Comparison of ENCODE assay signal across 1 cellular context in the genomic region with DNA sequence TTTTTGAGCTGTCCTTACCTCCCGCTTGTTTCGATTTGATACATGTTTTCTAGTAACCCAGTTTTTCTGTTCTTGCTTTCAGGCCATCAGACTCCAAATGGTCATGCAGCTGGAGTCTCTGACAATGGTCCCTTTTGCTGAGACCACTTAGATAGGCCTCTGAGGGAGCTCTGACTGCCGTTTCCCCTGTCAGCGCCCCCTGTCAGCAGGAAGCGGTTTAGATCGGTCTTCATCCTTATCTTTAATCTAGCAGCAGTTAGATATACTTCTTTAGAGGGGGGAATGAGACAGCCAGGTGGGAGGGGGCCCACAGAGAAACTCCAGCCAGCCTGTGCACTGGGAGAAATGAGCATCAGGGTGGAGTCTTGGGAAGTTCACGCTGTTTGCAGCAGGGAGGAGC.
TF ChIP-seq lines count a peak whose summit lies in the region.

No MANE protein-coding gene starts in this region.

TF ChIP-seq in SK-N-SH, 30 proteins besides CTCF, POLR2A, EP300 and RAD21 (continued from another document):
- TF ChIP-seq, protein P1, sequence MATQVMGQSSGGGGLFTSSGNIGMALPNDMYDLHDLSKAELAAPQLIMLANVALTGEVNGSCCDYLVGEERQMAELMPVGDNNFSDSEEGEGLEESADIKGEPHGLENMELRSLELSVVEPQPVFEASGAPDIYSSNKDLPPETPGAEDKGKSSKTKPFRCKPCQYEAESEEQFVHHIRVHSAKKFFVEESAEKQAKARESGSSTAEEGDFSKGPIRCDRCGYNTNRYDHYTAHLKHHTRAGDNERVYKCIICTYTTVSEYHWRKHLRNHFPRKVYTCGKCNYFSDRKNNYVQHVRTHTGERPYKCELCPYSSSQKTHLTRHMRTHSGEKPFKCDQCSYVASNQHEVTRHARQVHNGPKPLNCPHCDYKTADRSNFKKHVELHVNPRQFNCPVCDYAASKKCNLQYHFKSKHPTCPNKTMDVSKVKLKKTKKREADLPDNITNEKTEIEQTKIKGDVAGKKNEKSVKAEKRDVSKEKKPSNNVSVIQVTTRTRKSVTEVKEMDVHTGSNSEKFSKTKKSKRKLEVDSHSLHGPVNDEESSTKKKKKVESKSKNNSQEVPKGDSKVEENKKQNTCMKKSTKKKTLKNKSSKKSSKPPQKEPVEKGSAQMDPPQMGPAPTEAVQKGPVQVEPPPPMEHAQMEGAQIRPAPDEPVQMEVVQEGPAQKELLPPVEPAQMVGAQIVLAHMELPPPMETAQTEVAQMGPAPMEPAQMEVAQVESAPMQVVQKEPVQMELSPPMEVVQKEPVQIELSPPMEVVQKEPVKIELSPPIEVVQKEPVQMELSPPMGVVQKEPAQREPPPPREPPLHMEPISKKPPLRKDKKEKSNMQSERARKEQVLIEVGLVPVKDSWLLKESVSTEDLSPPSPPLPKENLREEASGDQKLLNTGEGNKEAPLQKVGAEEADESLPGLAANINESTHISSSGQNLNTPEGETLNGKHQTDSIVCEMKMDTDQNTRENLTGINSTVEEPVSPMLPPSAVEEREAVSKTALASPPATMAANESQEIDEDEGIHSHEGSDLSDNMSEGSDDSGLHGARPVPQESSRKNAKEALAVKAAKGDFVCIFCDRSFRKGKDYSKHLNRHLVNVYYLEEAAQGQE (IDR thresholded peaks at IDR 0.05; ENCODE audit: low read depth, low read length) = no peak
- no peak for TF ChIP-seq POLR2AphosphoS5 (IDR thresholded peaks at IDR 0.05; ENCODE audit: low read depth, low read length)
- no peak for TF ChIP-seq YY1 (IDR thresholded peaks at IDR 0.05; ENCODE audit: low read depth)
